ENCODE assay signal across 1 cellular context in the genomic region with DNA sequence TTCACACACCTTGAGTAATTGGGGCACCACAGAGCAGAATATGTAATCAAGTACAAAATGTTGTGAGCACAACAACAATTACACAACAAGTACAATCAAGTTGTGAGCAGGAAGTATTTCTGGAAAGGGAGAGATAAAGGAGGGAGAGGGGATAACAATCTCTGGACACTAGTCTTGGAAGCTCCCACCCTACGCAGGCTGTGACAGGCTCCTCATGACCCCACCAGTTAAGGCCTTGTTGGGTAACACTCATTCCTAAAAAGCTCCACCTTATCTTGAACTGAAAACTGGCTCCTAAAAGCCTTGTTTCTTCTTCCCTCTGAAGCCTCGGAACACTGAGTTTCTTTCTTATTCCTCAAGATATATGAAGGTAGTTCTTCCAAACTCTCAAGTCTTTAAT.
TF ChIP-seq lines count a peak whose summit lies in the region.

No MANE protein-coding gene starts in this region.

TF ChIP-seq in HEK293, 187 proteins besides CTCF, POLR2A, EP300 and RAD21 (continued from another document):
- TF ChIP-seq ZNF148 (tag by site-specific recombination; IDR thresholded peaks at IDR 0.05; ENCODE audit: borderline replicate concordance) (no peak), ZSCAN30 (tag by site-specific recombination; IDR thresholded peaks at IDR 0.05) (no peak), SALL2 (tag by site-specific recombination; IDR thresholded peaks at IDR 0.05; ENCODE audit: borderline replicate concordance) (no peak), ZNF701 (tag by site-specific recombination; IDR thresholded peaks at IDR 0.05) (no peak), ZNF521 (tag by site-specific recombination; IDR thresholded peaks at IDR 0.05) (no peak), ZNF776 (tag by site-specific recombination; IDR thresholded peaks at IDR 0.05; ENCODE audit: borderline replicate concordance) (no peak)
- TF ChIP-seq, protein P1, sequence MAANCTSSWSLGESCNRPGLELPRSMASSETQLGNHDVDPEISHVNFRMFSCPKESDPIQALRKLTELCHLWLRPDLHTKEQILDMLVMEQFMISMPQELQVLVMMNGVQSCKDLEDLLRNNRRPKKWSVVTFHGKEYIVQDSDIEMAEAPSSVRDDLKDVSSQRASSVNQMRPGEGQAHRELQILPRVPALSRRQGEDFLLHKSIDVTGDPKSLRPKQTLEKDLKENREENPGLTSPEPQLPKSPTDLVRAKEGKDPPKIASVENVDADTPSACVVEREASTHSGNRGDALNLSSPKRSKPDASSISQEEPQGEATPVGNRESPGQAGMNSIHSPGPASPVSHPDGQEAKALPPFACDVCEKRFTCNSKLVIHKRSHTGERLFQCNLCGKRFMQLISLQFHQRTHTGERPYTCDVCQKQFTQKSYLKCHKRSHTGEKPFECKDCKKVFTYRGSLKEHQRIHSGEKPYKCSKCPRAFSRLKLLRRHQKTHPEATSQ (tag by site-specific recombination; IDR thresholded peaks at IDR 0.05) = no peak
